25 cellular contexts compared by ENCODE assay signal in the genomic region with DNA sequence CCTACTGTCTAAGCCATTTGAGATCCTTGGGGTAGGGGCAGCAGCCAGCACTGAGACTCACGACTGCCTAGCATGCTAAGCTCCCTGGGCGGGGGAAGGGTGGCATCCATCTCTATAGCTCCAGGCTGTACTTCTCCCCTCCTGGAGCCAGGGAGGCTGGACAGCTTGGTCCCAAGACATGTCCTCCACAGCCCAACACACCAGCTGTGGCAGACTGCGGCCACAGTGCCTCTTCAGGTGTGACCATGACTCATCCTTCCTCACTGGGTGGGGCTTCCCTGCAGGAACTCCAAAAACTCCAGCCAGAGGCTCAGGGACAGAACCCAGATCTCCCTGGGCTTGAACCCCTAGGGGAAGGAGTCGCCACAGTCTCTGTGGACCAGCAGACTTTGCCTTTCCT.
"Had no signal": no experiment of that assay in that cellular context is flagged by ENCODE, and none has a peak within 500 bp of the region (broad histone marks: within the 10 kb centered on the region; RNA-seq: fewer than 3 reads in every experiment).

No MANE protein-coding gene starts in this region.

- H3K27ac ChIP-seq: PC-9, RWPE1 had no signal

- DNase-seq: activated CD4-positive, alpha-beta T cell treated with anti-CD3 and anti-CD28 coated beads, Interleukin-2, amount 10 ng/mL, durations not matched to agents 24 days and 14 days; activated CD4-positive, alpha-beta T cell treated with anti-CD3 and anti-CD28 coated beads, Interleukin-2, amount 50 U/mL, for 4 hours; activated CD8-positive, alpha-beta T cell treated with anti-CD3 and anti-CD28 coated beads, Interleukin-2, amount 10 ng/mL, durations not matched to agents 7 days and 5 days; activated effector memory CD4-positive, alpha-beta T cell treated with Interleukin-2 at 50 U/mL for 16 hours; activated naive CD4-positive, alpha-beta T cell treated with anti-CD3 and anti-CD28 coated beads, Interleukin-2, amount 10 ng/mL, durations not matched to agents 7 days and 5 days; activated naive CD8-positive, alpha-beta T cell treated with anti-CD3 and anti-CD28 coated beads, Interleukin-2, amount 50 U/mL, for 24 hours; activated T-cell treated with anti-CD3 and anti-CD28 coated beads for 4 hours; activated T-cell treated with anti-CD3 and anti-CD28 coated beads, Interleukin-2, amount 50 U/mL, for 48 hours; anterior cingulate cortex; caudate nucleus; cerebellar nuclear complex; NCI-H1048; NCI-H1105 treated with DMSO at 0.1 percent for 48 hours; NCI-H1436; NCI-H1694 treated with DMSO at 0.1 percent for 48 hours; NCI-H2029; NCI-H510A; NCI-H526; NCI-H748 treated with DMSO at 0.1 percent for 48 hours; PC-9; T1000 had no signal

- H3K4me3 ChIP-seq: PC-9 had no signal

- H2AFZ ChIP-seq: PC-9 had no signal

- FAIRE-seq: bronchial epithelial cell, RCC 7860 had no signal

- H3K4me2 ChIP-seq: PC-9 had no signal

- ATAC-seq: activated CD8-positive, alpha-beta T cell treated with anti-CD3 and anti-CD28 coated beads, Interleukin-2, amount 10 ng/mL, durations not matched to agents 7 days and 5 days; activated naive CD8-positive, alpha-beta T cell treated with anti-CD3 and anti-CD28 coated beads, Interleukin-2, amount 50 U/mL, for 24 hours; Right ventricle myocardium inferior had no signal
